1 cellular context compared by ENCODE assay signal in genomic region chr3:138234401-138235179, GRCh38.
TF ChIP-seq lines count a peak whose summit lies in the region.

No MANE protein-coding gene starts in this region.

TF ChIP-seq in HepG2, 621 proteins besides CTCF, POLR2A, EP300 and RAD21:
- TF ChIP-seq, protein P1, sequence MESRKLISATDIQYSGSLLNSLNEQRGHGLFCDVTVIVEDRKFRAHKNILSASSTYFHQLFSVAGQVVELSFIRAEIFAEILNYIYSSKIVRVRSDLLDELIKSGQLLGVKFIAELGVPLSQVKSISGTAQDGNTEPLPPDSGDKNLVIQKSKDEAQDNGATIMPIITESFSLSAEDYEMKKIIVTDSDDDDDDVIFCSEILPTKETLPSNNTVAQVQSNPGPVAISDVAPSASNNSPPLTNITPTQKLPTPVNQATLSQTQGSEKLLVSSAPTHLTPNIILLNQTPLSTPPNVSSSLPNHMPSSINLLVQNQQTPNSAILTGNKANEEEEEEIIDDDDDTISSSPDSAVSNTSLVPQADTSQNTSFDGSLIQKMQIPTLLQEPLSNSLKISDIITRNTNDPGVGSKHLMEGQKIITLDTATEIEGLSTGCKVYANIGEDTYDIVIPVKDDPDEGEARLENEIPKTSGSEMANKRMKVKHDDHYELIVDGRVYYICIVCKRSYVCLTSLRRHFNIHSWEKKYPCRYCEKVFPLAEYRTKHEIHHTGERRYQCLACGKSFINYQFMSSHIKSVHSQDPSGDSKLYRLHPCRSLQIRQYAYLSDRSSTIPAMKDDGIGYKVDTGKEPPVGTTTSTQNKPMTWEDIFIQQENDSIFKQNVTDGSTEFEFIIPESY (CRISPR knock-in tag; IDR thresholded peaks at IDR 0.05) = no peak
- TF ChIP-seq, protein P2, sequence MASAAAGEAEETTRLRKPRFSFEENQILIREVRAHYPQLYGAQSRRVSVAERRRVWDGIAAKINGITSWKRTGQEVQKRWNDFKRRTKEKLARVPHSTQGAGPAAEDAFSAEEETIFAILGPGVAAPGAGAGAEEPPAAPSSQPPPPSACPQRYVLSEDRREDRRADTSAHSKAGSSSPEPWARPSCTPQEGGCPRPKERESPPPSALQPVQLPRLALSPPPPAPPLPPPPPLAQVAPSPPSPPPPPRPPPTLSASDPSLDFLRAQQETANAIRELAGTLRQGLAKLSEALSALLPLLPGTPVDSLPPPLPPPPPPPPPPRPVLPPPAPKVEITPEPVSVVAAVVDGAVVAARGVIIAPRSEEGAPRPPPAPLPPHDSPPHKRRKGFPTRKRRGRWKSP (CRISPR knock-in tag; IDR thresholded peaks at IDR 0.05) = no peak
- no peak for TF ChIP-seq AHR (CRISPR knock-in tag; IDR thresholded peaks at IDR 0.05)
- no peak for TF ChIP-seq SNAPC4 (CRISPR knock-in tag; IDR thresholded peaks at IDR 0.05)
- no peak for TF ChIP-seq ZFP36L1 (CRISPR knock-in tag; IDR thresholded peaks at IDR 0.05)
- no peak for TF ChIP-seq TOE1 (CRISPR knock-in tag; IDR thresholded peaks at IDR 0.05)
- TF ChIP-seq ZNF557 (CRISPR knock-in tag; IDR thresholded peaks at IDR 0.05) = no peak
- no peak for TF ChIP-seq U2AF2 (IDR thresholded peaks at IDR 0.05; ENCODE audit: low read depth, low read length)
- no peak for TF ChIP-seq ZNF292 (CRISPR knock-in tag; IDR thresholded peaks at IDR 0.05; ENCODE audit: borderline replicate concordance, low read depth)
- TF ChIP-seq ZNF329 (CRISPR knock-in tag; IDR thresholded peaks at IDR 0.05; ENCODE audit: low read depth) = no peak
- no peak for TF ChIP-seq ZNF460 (CRISPR knock-in tag; IDR thresholded peaks at IDR 0.05; ENCODE audit: borderline replicate concordance)
- no peak for TF ChIP-seq FOSL1 (CRISPR knock-in tag; IDR thresholded peaks at IDR 0.05; ENCODE audit: borderline replicate concordance)
- TF ChIP-seq ZBTB20 (CRISPR knock-in tag; IDR thresholded peaks at IDR 0.05; ENCODE audit: borderline replicate concordance, low read depth) = no peak
- no peak for TF ChIP-seq CREB1 (IDR thresholded peaks at IDR 0.05)
- no peak for TF ChIP-seq CREB1 (CRISPR knock-in tag; IDR thresholded peaks at IDR 0.05)
- no peak for TF ChIP-seq MEIS1 (CRISPR knock-in tag; IDR thresholded peaks at IDR 0.05; ENCODE audit: borderline replicate concordance)
- no peak for TF ChIP-seq ZNF160 (CRISPR knock-in tag; IDR thresholded peaks at IDR 0.05)
- no peak for TF ChIP-seq THAP9 (CRISPR knock-in tag; IDR thresholded peaks at IDR 0.05; ENCODE audit: borderline replicate concordance)
- TF ChIP-seq RARG (CRISPR knock-in tag; IDR thresholded peaks at IDR 0.05; ENCODE audit: low read depth) = no peak
- TF ChIP-seq, protein P3, sequence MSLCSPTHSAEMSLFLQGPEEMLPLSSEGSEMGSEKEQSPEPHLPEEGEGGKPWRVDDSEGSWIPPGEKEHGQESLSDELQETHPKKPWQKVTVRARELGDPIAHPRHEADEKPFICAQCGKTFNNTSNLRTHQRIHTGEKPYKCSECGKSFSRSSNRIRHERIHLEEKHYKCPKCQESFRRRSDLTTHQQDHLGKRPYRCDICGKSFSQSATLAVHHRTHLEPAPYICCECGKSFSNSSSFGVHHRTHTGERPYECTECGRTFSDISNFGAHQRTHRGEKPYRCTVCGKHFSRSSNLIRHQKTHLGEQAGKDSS (CRISPR knock-in tag; IDR thresholded peaks at IDR 0.05; ENCODE audit: borderline replicate concordance, low read depth) = no peak
